Comparison of ENCODE assay signal across 1 cellular context in genomic region chr10:124589491-124590006, GRCh38.
TF ChIP-seq lines count a peak whose summit lies in the region.

No MANE protein-coding gene starts in this region.

TF ChIP-seq in HepG2, 621 proteins besides CTCF, POLR2A, EP300 and RAD21 (continued from another document and continues in another):
- TF ChIP-seq CHCHD3 (CRISPR knock-in tag; IDR thresholded peaks at IDR 0.05) (no peak), ARID4A (CRISPR knock-in tag; IDR thresholded peaks at IDR 0.05; ENCODE audit: borderline replicate concordance) (peak; percentile 62; the same call in 1 of the 2 replicates), HNRNPUL1 (IDR thresholded peaks at IDR 0.05; ENCODE audit: low read depth, low read length) (no peak), ZNF747 (CRISPR knock-in tag; IDR thresholded peaks at IDR 0.05; ENCODE audit: borderline replicate concordance) (no peak), HDAC1 (CRISPR knock-in tag; IDR thresholded peaks at IDR 0.05) (peak; percentile 74), FOXO1 (CRISPR knock-in tag; IDR thresholded peaks at IDR 0.05) (peak; percentile 6; the same call in 1 of the 2 replicates), CENPT (CRISPR knock-in tag; IDR thresholded peaks at IDR 0.05; ENCODE audit: low read depth) (no peak), ZNF598 (CRISPR knock-in tag; IDR thresholded peaks at IDR 0.05; ENCODE audit: borderline replicate concordance) (no peak), POGK (CRISPR knock-in tag; conservative IDR thresholded peaks at IDR 0.05) (0 out of 2 replicates have a peak, but pooled peaks have one; percentile 24), ATRX (CRISPR knock-in tag; IDR thresholded peaks at IDR 0.05; ENCODE audit: borderline replicate concordance) (no peak), HNF1B (CRISPR knock-in tag; IDR thresholded peaks at IDR 0.05) (peak; percentile 21; the same call in 1 of the 2 replicates), ZNF549 (CRISPR knock-in tag; IDR thresholded peaks at IDR 0.05) (no peak), ZNF503 (CRISPR knock-in tag; IDR thresholded peaks at IDR 0.05) (no peak), ZNF512B (CRISPR knock-in tag; IDR thresholded peaks at IDR 0.05; ENCODE audit: borderline replicate concordance) (peak; percentile 56; the same call in 1 of the 2 replicates), PBX3 (CRISPR knock-in tag; IDR thresholded peaks at IDR 0.05; ENCODE audit: borderline replicate concordance) (no peak), ZNF564 (CRISPR knock-in tag; IDR thresholded peaks at IDR 0.05) (peak; percentile 44; the same call in 1 of the 2 replicates), PAF1 (CRISPR knock-in tag; IDR thresholded peaks at IDR 0.05) (no peak), ZFP36L2 (CRISPR knock-in tag; IDR thresholded peaks at IDR 0.05) (no peak), SP5 (CRISPR knock-in tag; IDR thresholded peaks at IDR 0.05; ENCODE audit: borderline replicate concordance, low read depth) (no peak), HBP1 (CRISPR knock-in tag; IDR thresholded peaks at IDR 0.05; ENCODE audit: low read depth) (no peak), TRAFD1 (CRISPR knock-in tag; IDR thresholded peaks at IDR 0.05; ENCODE audit: borderline replicate concordance) (no peak), TAF15 (IDR thresholded peaks at IDR 0.05; ENCODE audit: low read depth, low read length, poor library complexity, severe bottlenecking) (no peak), EHMT2 (IDR thresholded peaks at IDR 0.05; ENCODE audit: borderline replicate concordance, low read depth, low read length) (no peak), NAIF1 (CRISPR knock-in tag; IDR thresholded peaks at IDR 0.05; ENCODE audit: borderline replicate concordance) (no peak), ZNF280B (CRISPR knock-in tag; IDR thresholded peaks at IDR 0.05; ENCODE audit: borderline replicate concordance) (no peak), TEF (CRISPR knock-in tag; IDR thresholded peaks at IDR 0.05) (no peak), SMAD9 (CRISPR knock-in tag; IDR thresholded peaks at IDR 0.05) (no peak), ZNF597 (CRISPR knock-in tag; IDR thresholded peaks at IDR 0.05) (no peak), NFKBIZ (CRISPR knock-in tag; IDR thresholded peaks at IDR 0.05) (no peak)
